ENCODE assay signal across 8 cellular contexts in genomic region chr1:102970496-102971078, GRCh38.
A peak's percentile ranks its signal among the peaks of the same experiment; 100 is the strongest.
DNase-seq lines count a peak whose midpoint lies in the region; ATAC-seq and TF ChIP-seq lines count a peak whose summit lies in the region.

No MANE protein-coding gene starts in this region.

- H3K36me3 ChIP-seq in ascending aorta (no peaks in the 10 kb centered on the region), left lung (no peaks in the 10 kb centered on the region), stomach (no peaks in the 10 kb centered on the region), prostate gland (no peaks in the 10 kb centered on the region)

- intact Hi-C loops in ascending aorta (cut with DNase I) (no loop called here), left lung (cut with DNase I) (no loop called here), stomach (cut with DNase I; ENCODE audit: low total_unique reads) (no loop called here), prostate gland (cut with DNase I) (no loop called here)

- TF ChIP-seq POLR2A in stomach (IDR thresholded peaks at IDR 0.05) (no peak), prostate gland (IDR thresholded peaks at IDR 0.05) (no peak)

- WGBS in stomach, 5 donors, result 60 to 66% (median 61%) methylated on average over 17 of the region's 17 CpGs
- 65% methylated on average over 17 of the region's 17 CpGs for WGBS in prostate gland

- peak; percentile 15 to 17 for DNase-seq in activated T-cell treated with anti-CD3 and anti-CD28 coated beads, Interleukin-2, amount 50 U/mL, for 48 hours
- DNase-seq in activated T-cell treated with anti-CD3 and anti-CD28 coated beads for 4 hours (no peak), NCI-H2171 treated with DMSO at 0.1 percent for 48 hours (lab: John Stamatoyannopoulos, UW) (peak; percentile 50), ascending aorta (ENCODE audit: low spot score in 2 of 2) (no peak), left lung (peak in 1 of 2 donors; percentile 13), stomach (no peak), prostate gland (ENCODE audit: low spot score) (no peak)

- H3K9me3 ChIP-seq in ascending aorta (no peaks in the 10 kb centered on the region), left lung (no peaks in the 10 kb centered on the region), stomach (no peaks in the 10 kb centered on the region), prostate gland (no peaks in the 10 kb centered on the region)

- H3K27me3 ChIP-seq in ascending aorta (no peaks in the 10 kb centered on the region), left lung (no peaks in the 10 kb centered on the region), stomach (no peaks in the 10 kb centered on the region), prostate gland (replicated peaks; ENCODE audit: insufficient read depth) (no peaks in the 10 kb centered on the region)

- TF ChIP-seq CTCF in ascending aorta (IDR thresholded peaks at IDR 0.05) (peak in 2 of 3 experiments; percentile 26 to 36), left lung (IDR thresholded peaks at IDR 0.05) (peak; percentile 48 to 49), stomach (IDR thresholded peaks at IDR 0.05) (peak in 2 of 7 experiments; percentile 14 to 36), prostate gland (IDR thresholded peaks at IDR 0.05) (peak in 2 of 4 experiments; percentile 18)

- TF ChIP-seq EP300 in stomach (IDR thresholded peaks at IDR 0.05), result no peak

- ATAC-seq in HG02973 (IDR thresholded peaks at IDR 0.05; ENCODE audit: unreplicated experiment) (peak; percentile 62), left lung (peak; percentile 33)

- H3K4me3 ChIP-seq in ascending aorta (no peak overlapping the region), left lung (no peak overlapping the region), stomach (no peak overlapping the region), prostate gland (no peak overlapping the region)

- H3K27ac ChIP-seq in ascending aorta (no peak overlapping the region), left lung (no peak overlapping the region), stomach (no peak overlapping the region), prostate gland (no peak overlapping the region)

- H3K4me1 ChIP-seq in ascending aorta (no peaks in the 10 kb centered on the region), left lung (no peaks in the 10 kb centered on the region), stomach (no peaks in the 10 kb centered on the region), prostate gland (replicated peaks) (no peaks in the 10 kb centered on the region)

Comparison
In these comparisons a context has a peak if more than half of its experiments do, and no peak if none do; other contexts are left out.
1. DNase-seq: peak in activated T-cell treated with anti-CD3 and anti-CD28 coated beads, Interleukin-2, amount 50 U/mL, for 48 hours (2 of 2) and NCI-H2171 treated with DMSO at 0.1 percent for 48 hours (single experiment); none in activated T-cell treated with anti-CD3 and anti-CD28 coated beads for 4 hours (single experiment), ascending aorta (0 of 2), stomach (single experiment) and prostate gland (single experiment).